ENCODE assay signal across 14 cellular contexts in the genomic region with DNA sequence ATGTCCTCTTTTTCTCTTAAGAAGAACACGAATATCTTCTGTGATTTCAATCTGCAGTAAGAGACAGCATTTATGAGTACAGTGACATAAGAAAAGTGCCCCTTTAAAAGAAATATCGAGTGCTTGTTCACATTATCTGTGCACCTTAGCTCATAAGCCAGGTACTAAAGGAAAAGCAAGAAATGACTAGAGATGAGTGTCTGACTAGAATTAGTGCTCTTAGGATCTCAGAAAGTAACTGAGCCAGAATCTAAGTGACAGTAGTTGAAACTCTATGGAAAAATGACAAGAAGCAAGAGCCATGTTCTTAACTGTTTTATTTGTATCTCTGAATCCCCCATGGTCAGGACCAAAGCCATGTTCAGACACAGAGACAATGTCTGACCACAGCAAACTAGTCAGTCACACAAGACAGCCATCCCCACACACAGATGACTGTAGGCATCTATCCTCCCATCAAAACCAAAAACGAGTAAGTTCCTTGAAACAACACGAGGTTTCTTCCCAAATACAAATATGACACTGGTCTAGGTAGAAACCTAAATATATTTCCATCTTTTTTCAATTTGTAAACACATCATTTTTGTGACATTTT.
"Had no signal": no experiment of that assay in that cellular context is flagged by ENCODE, and none has a peak within 500 bp of the region (broad histone marks: within the 10 kb centered on the region; RNA-seq: fewer than 3 reads in every experiment).

No MANE protein-coding gene starts in this region.

- H3K27me3 Mint-ChIP-seq: activated CD4-positive, alpha-beta memory T cell treated with anti-CD3 and anti-CD28 coated beads, Interleukin-2, amount 10 ng/mL, durations not matched to agents 7 days and 5 days; stimulated activated naive B cell treated with anti-CD40 and anti-IgM and Interleukin-4, amounts not matched to agents 10 μg/mL and 1 μg/mL and 100 μg/mL, for 72 hours had no signal

- H3K27ac Mint-ChIP-seq: activated CD4-positive, alpha-beta memory T cell treated with anti-CD3 and anti-CD28 coated beads, Interleukin-2, amount 10 ng/mL, durations not matched to agents 7 days and 5 days; activated naive CD4-positive, alpha-beta T cell treated with anti-CD3 and anti-CD28 coated beads for 36 hours; stimulated activated naive B cell treated with anti-CD40 and anti-IgM and Interleukin-4, amounts not matched to agents 10 μg/mL and 1 μg/mL and 100 μg/mL, for 72 hours had no signal

- ATAC-seq: activated CD4-positive, CD25-positive, alpha-beta regulatory T cell treated with anti-CD3 and anti-CD28 coated beads, Interleukin-2, amount 50 U/mL, for 24 hours; gastroesophageal sphincter; heart right ventricle; left cardiac atrium; lower lobe of right lung; stimulated activated naive B cell treated with anti-CD40 and anti-IgM and Interleukin-4, amounts not matched to agents 10 μg/mL and 1 μg/mL and 100 μg/mL, for 72 hours had no signal

- H3K4me3 Mint-ChIP-seq: activated CD4-positive, alpha-beta memory T cell treated with anti-CD3 and anti-CD28 coated beads, Interleukin-2, amount 10 ng/mL, durations not matched to agents 7 days and 5 days; activated naive CD4-positive, alpha-beta T cell treated with anti-CD3 and anti-CD28 coated beads for 36 hours; stimulated activated naive B cell treated with anti-CD40 and anti-IgM and Interleukin-4, amounts not matched to agents 10 μg/mL and 1 μg/mL and 100 μg/mL, for 72 hours had no signal

- H3K9me3 Mint-ChIP-seq: activated CD4-positive, alpha-beta memory T cell treated with anti-CD3 and anti-CD28 coated beads, Interleukin-2, amount 10 ng/mL, durations not matched to agents 7 days and 5 days; activated naive CD4-positive, alpha-beta T cell treated with anti-CD3 and anti-CD28 coated beads for 36 hours; stimulated activated naive B cell treated with anti-CD40 and anti-IgM and Interleukin-4, amounts not matched to agents 10 μg/mL and 1 μg/mL and 100 μg/mL, for 72 hours had no signal

- DNase-seq: activated CD4-positive, alpha-beta memory T cell treated with anti-CD3 and anti-CD28 coated beads, Interleukin-2, amount 10 ng/mL, durations not matched to agents 7 days and 5 days; activated naive CD4-positive, alpha-beta T cell treated with anti-CD3 and anti-CD28 coated beads for 36 hours; caudate nucleus; heart right ventricle; left cardiac atrium; lower lobe of right lung; midbrain; stimulated activated CD4-positive, alpha-beta T cell treated with anti-CD3 and anti-CD28 coated beads, Interleukin-2, amount 100 ng/mL, for 48 hours; stimulated activated naive B cell treated with anti-CD40 and anti-IgM and Interleukin-4, amounts not matched to agents 10 μg/mL and 1 μg/mL and 100 μg/mL, for 72 hours; transverse colon had no signal

- FAIRE-seq: colon, endometrium had no signal
